Comparison of ENCODE assay signal across 2 cellular contexts in the genomic region with DNA sequence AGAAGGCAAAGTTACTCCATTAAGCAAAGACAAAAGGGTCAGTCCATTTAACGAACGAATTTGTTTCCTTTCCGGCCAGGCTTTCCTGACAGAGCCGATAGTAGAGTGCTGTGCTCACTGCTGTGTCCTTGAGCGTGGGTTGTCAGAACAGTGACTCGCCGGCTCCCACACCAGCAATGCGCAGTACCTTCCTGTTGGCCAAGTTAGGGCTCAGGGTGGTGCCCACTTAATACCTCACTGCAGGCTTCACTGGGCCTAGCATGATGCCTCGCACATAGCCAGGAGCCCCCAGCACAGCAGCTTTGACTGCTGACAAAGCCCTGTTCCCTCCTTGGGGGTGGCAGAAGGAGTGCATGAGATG.
TF ChIP-seq lines count a peak whose summit lies in the region.

No MANE protein-coding gene starts in this region.

TF ChIP-seq in SK-N-SH, 30 proteins besides CTCF, POLR2A, EP300 and RAD21:
- TF ChIP-seq YY1 (IDR thresholded peaks at IDR 0.05; ENCODE audit: low read depth) (no peak), RFX5 (IDR thresholded peaks at IDR 0.05; ENCODE audit: low read length) (no peak), ELF1 (IDR thresholded peaks at IDR 0.05) (no peak), MXI1 (IDR thresholded peaks at IDR 0.05; ENCODE audit: low read depth, low read length) (no peak)

TF ChIP-seq in HepG2, 621 proteins besides CTCF, POLR2A, EP300 and RAD21:
- TF ChIP-seq, protein P1, sequence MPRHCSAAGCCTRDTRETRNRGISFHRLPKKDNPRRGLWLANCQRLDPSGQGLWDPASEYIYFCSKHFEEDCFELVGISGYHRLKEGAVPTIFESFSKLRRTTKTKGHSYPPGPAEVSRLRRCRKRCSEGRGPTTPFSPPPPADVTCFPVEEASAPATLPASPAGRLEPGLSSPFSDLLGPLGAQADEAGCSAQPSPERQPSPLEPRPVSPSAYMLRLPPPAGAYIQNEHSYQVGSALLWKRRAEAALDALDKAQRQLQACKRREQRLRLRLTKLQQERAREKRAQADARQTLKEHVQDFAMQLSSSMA (CRISPR knock-in tag; IDR thresholded peaks at IDR 0.05) = no peak
- TF ChIP-seq CHD4 (IDR thresholded peaks at IDR 0.05; ENCODE audit: borderline replicate concordance, low read length) (no peak), SALL1 (CRISPR knock-in tag; IDR thresholded peaks at IDR 0.05) (no peak), ZNF878 (CRISPR knock-in tag; IDR thresholded peaks at IDR 0.05) (no peak), ZFP62 (CRISPR knock-in tag; IDR thresholded peaks at IDR 0.05) (no peak), ZNF616 (CRISPR knock-in tag; IDR thresholded peaks at IDR 0.05; ENCODE audit: low read depth) (no peak)
